ENCODE assay signal across 8 cellular contexts in the genomic region with DNA sequence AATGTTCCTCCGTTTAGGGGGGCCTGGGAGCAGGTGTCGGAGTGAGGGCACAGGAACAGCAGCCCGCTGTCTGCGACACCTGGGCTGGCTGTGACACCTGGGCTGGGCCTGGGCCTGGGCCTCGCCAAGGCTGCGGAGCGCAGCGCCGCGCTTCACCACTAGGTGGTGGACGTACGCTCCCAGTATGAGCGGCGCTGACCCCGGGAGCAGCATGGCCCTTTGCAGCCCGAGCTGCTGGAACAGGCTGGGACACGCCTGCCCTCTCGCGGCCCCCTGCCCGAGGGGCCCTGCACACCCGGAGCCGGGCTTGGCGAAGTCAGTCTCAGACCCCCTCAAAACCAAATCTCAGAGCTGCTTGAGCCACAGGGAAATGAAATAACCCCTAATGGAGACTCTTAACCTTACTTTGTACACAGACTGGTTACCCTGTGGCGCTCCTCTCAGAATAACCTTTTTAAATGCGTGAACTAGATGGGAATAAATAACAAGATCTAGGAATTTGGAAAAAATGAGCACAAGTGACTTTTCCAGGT. TPM values are rescaled to one million over a fixed set of nuclear protein-coding genes. Genes with fewer than 3 reads are reported as not detected.
DNase-seq lines count a peak whose midpoint lies in the region; ATAC-seq and TF ChIP-seq lines count a peak whose summit lies in the region.

No MANE protein-coding gene starts in this region.

- H3K27ac Mint-ChIP-seq in CD14-positive monocyte = no peak overlapping the region
- H3K27ac Mint-ChIP-seq in activated CD8-positive, alpha-beta T cell treated with anti-CD3 and anti-CD28 coated beads for 36 hours = no peak overlapping the region

- peaks cover 0 to 5% (median 1%) of the 10 kb centered on the region in 3 donors for H3K27me3 Mint-ChIP-seq in CD14-positive monocyte (ENCODE audit: low read depth in 3 of 3)
- no peaks in the 10 kb centered on the region for H3K27me3 Mint-ChIP-seq in activated CD8-positive, alpha-beta T cell treated with anti-CD3 and anti-CD28 coated beads for 36 hours

- CTCF ChIA-PET in activated CD8-positive, alpha-beta T cell treated with anti-CD3 and anti-CD28 coated beads for 36 hours (lab: Charles Lee) = interaction anchor here (0.6 to 6.9 kb wide), 22 partner anchors 9 to 513 kb away, joined by 3 to 60 read pairs (median 4); no protein-coding TSS in a partner anchor

- DNase-seq in CD14-positive monocyte (ENCODE audit: low spot score) (peak; percentile 60), NCI-H748 treated with DMSO at 0.1 percent for 48 hours (lab: John Stamatoyannopoulos, UW) (peak; percentile 40), lung microvascular endothelial cell (ENCODE audit: low read depth in 2 of 2) (peak; percentile 71 to 83)
- peak; percentile 84 for DNase-seq in activated CD8-positive, alpha-beta T cell treated with anti-CD3 and anti-CD28 coated beads for 36 hours
- DNase-seq in effector CD4-positive, alpha-beta T cell = peak; percentile 55
- DNase-seq in stimulated activated CD8-positive, alpha-beta memory T cell treated with anti-CD3 and anti-CD28 coated beads, Interleukin-12 subunit alpha, Interleukin-12 subunit beta, amount 100 ng/mL, for 24 hours (ENCODE audit: extremely low read depth) = peak; percentile 36

- H3K9me3 Mint-ChIP-seq in CD14-positive monocyte = peaks cover 0 to 14% (median 0%) of the 10 kb centered on the region in 7 donors
- H3K9me3 Mint-ChIP-seq in activated CD8-positive, alpha-beta T cell treated with anti-CD3 and anti-CD28 coated beads for 36 hours = peaks cover 7% of the 10 kb centered on the region

- POLR2A ChIA-PET in activated CD8-positive, alpha-beta T cell treated with anti-CD3 and anti-CD28 coated beads for 36 hours (lab: Charles Lee) = interaction anchor here (0.6 kb wide), 1 partner anchor 298 kb away, joined by 3 read pairs; no protein-coding TSS in a partner anchor

- no peaks in the 10 kb centered on the region for H3K36me3 Mint-ChIP-seq in CD14-positive monocyte
- no peaks in the 10 kb centered on the region for H3K36me3 Mint-ChIP-seq in activated CD8-positive, alpha-beta T cell treated with anti-CD3 and anti-CD28 coated beads for 36 hours (ENCODE audit: low read depth)

- peaks cover 1% of the 10 kb centered on the region for H3K4me1 Mint-ChIP-seq in CD14-positive monocyte
- no peaks in the 10 kb centered on the region for H3K4me1 Mint-ChIP-seq in activated CD8-positive, alpha-beta T cell treated with anti-CD3 and anti-CD28 coated beads for 36 hours (ENCODE audit: low read depth)

- H3K4me3 Mint-ChIP-seq in CD14-positive monocyte = no peak overlapping the region
- no peak overlapping the region for H3K4me3 Mint-ChIP-seq in activated CD8-positive, alpha-beta T cell treated with anti-CD3 and anti-CD28 coated beads for 36 hours

- peak; percentile 96 for ATAC-seq in GM19328 (IDR thresholded peaks at IDR 0.05; ENCODE audit: unreplicated experiment)
- ATAC-seq in HG03378 (IDR thresholded peaks at IDR 0.05; ENCODE audit: unreplicated experiment) = peak; percentile 80
- peak; percentile 100 for ATAC-seq in activated CD8-positive, alpha-beta T cell treated with anti-CD3 and anti-CD28 coated beads for 36 hours

- peak; percentile 88 for TF ChIP-seq CTCF in CD14-positive monocyte (IDR thresholded peaks at IDR 0.05)
- TF ChIP-seq CTCF in activated CD8-positive, alpha-beta T cell treated with anti-CD3 and anti-CD28 coated beads for 36 hours (IDR thresholded peaks at IDR 0.05) = peak; percentile 90

- intact Hi-C loops in CD14-positive monocyte (cut with micrococcal nuclease) = no loop called here
- intact Hi-C loops in activated CD8-positive, alpha-beta T cell treated with anti-CD3 and anti-CD28 coated beads for 36 hours (cut with micrococcal nuclease) = loop anchor here (5.0 to 10.0 kb wide), 2 partner anchors 49 to 302 kb away; partner anchors contain the start of gene LDHD

RNA-seq across cellular contexts. Expression of gene FA2H, which starts 38.6 kb away (rescaled TPM):
- polyA plus RNA-seq in CD14-positive monocyte = not detected
- not detected for total RNA-seq in activated CD8-positive, alpha-beta T cell treated with anti-CD3 and anti-CD28 coated beads for 36 hours
- total RNA-seq in lung microvascular endothelial cell = not detected in 2 replicates

Comparison
In these comparisons a context has a peak if more than half of its experiments do, and no peak if none do; other contexts are left out.
1. Peak in every context shown above with its lines: DNase-seq and ATAC-seq.